ENCODE assay signal across 23 cellular contexts in the genomic region with DNA sequence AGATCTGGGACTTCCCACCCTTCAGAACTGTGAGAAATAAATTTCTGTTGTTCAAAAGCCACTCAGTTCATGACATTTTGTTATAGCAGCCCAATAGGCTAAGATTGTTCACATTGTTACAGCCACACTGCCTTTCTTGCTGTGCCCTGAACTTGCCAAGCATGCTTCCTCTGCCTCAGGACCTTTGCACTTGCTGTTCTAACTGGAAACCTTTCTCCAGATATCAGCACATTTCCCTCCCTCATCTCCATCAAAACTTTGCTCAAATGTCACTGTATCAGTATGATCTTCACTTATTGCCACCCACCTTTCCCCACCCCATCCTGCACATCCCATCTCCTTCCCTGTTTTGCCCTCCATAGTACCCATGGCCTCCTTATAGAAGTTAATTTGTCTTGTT.
"Had no signal": no experiment of that assay in that cellular context is flagged by ENCODE, and none has a peak within 500 bp of the region (broad histone marks: within the 10 kb centered on the region; RNA-seq: fewer than 3 reads in every experiment).

No MANE protein-coding gene starts in this region.

- H3K9ac ChIP-seq: KMS-11, SK-N-SH had no signal

- FAIRE-seq: HTR-8/SVneo, RCC 7860 had no signal

- H3K27me3 Mint-ChIP-seq: T-cell had no signal

- H3K9me3 ChIP-seq: SK-N-SH had no signal

- ATAC-seq: T-cell had no signal

- H3K27ac Mint-ChIP-seq: T-cell had no signal

- H3K27ac ChIP-seq: HL-60, KMS-11 had no signal

- DNase-seq: Kasumi-1, MM.1S, NCI-H1092 treated with DMSO at 0.1 percent for 48 hours, NCI-H1417, NCI-H1436 treated with DMSO at 0.1 percent for 48 hours, NCI-H1694, NCI-H187 treated with DMSO at 0.1 percent for 48 hours, NCI-H2171, NCI-H226, NCI-H446, NCI-H510A, NCI-H524 treated with DMSO at 0.1 percent for 48 hours, NCI-H774, Right ventricle myocardium superior, RPMI8226, SIG-M5, SK-N-SH, SW 1271, T-cell had no signal

- H3K4me3 Mint-ChIP-seq: T-cell had no signal

- H3K9me3 Mint-ChIP-seq: T-cell had no signal
